In the genomic region with DNA sequence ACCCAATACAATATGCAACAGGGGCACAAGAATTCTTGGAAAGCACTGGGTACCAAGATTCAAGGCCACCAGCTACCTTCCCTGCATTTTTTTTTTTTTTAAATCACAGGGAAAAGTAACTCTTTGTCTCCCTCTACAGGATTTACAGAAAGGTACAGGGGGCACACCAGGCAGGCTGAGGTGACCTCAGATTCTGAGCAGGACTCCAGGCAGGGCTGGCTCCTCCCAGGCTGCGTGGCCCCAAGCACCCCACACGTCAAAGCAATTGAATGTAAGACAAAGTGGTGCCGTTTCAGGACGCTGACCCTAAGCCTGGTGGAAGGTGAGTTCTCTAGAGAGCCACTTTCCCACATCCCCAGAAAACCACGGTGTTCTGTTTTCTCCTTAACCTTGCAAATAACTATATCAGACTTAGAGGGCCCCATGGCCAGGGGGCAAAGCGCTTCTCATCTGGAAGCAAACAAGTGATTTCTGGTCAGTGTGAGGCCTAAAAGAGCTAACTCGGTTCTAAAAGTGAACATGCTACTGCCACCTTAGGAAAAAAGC, we compare ENCODE assay signal across 9 cellular contexts.
DNase-seq lines count a peak whose midpoint lies in the region; ATAC-seq, FAIRE-seq and TF ChIP-seq lines count a peak whose summit lies in the region.
"Had no signal": no experiment of that assay in that cellular context is flagged by ENCODE, and none has a peak within 500 bp of the region (broad histone marks: within the 10 kb centered on the region; RNA-seq: fewer than 3 reads in every experiment).

No MANE protein-coding gene starts in this region.

- DNase-seq in activated CD4-positive, alpha-beta T cell treated with anti-CD3 and anti-CD28 coated beads for 36 hours: peak; percentile 64
- DNase-seq in activated CD4-positive, alpha-beta T cell treated with anti-CD3 and anti-CD28 coated beads for 4 hours: no peak
- peak; percentile 50 for DNase-seq in NT2/D1 (ENCODE audit: low read depth, low spot score)
- peak; percentile 33 to 54 (median 42) for DNase-seq in body of pancreas
- no peak for DNase-seq in keratinocyte (ENCODE audit: low read depth, low spot score)
- peak in 2 of 3 experiments; percentile 5 to 12 for DNase-seq in stimulated activated CD4-positive, alpha-beta T cell treated with anti-CD3 and anti-CD28 coated beads, TNF-alpha, amount 100 ng/mL, for 24 hours (ENCODE audit: low read depth in 3 of 3)

- POLR2A ChIA-PET in activated CD4-positive, alpha-beta T cell treated with anti-CD3 and anti-CD28 coated beads for 36 hours (lab: Charles Lee): interaction anchor here (0.6 to 1.0 kb wide), 2 partner anchors 813 to 1056 kb away, joined by 3 to 4 read pairs; no protein-coding TSS in a partner anchor

- peak; percentile 96 for ATAC-seq in activated CD4-positive, alpha-beta T cell treated with anti-CD3 and anti-CD28 coated beads for 36 hours
- ATAC-seq in HG02973 (IDR thresholded peaks at IDR 0.05; ENCODE audit: unreplicated experiment) (peak; percentile 65), body of pancreas (peak; percentile 85), GM19035 (IDR thresholded peaks at IDR 0.05; ENCODE audit: unreplicated experiment) (no peak)

- dilution Hi-C loops in keratinocyte (cut with MboI; ENCODE audit: extremely low pct_ligation_motif_present, low sequenced_read_pairs): no loop called here

- H3K4me1 ChIP-seq in NT2/D1 (ENCODE audit: insufficient read depth, insufficient read length): peaks cover 2% of the 10 kb centered on the region
- H3K4me1 ChIP-seq in body of pancreas: peaks cover 5% of the 10 kb centered on the region
- no peaks in the 10 kb centered on the region for H3K4me1 ChIP-seq in keratinocyte (ENCODE audit: control insufficient read depth, extremely low read depth, insufficient read depth, low read length)

- H2AFZ ChIP-seq in keratinocyte (ENCODE audit: control insufficient read depth, low read length): no peak overlapping the region

- no peak overlapping the region for H3K4me2 ChIP-seq in keratinocyte (ENCODE audit: control insufficient read depth, extremely low read depth, insufficient read depth, low read depth, low read length)

- H3K36me3 ChIP-seq in NT2/D1 (ENCODE audit: insufficient read depth, insufficient read length, low read length): peaks cover 69% of the 10 kb centered on the region
- H3K36me3 ChIP-seq in body of pancreas (replicated peaks in 1 of 2; ENCODE audit: insufficient read depth in 1 of 2, low read depth in 2 of 2): no peaks in the 10 kb centered on the region
- no peaks in the 10 kb centered on the region for H3K36me3 ChIP-seq in keratinocyte (ENCODE audit: control insufficient read depth in 2 of 2, extremely low read depth in 1 of 2, insufficient read depth in 2 of 2, low read length in 2 of 2)

- no peaks in the 10 kb centered on the region for H3K79me2 ChIP-seq in keratinocyte (ENCODE audit: control insufficient read depth, insufficient read depth, low read length)

- H3K27ac Mint-ChIP-seq in activated CD4-positive, alpha-beta T cell treated with anti-CD3 and anti-CD28 coated beads for 36 hours: no peak overlapping the region

- no peak overlapping the region for H3K27ac ChIP-seq in body of pancreas
- no peak overlapping the region for H3K27ac ChIP-seq in keratinocyte (ENCODE audit: control insufficient read depth, insufficient read depth, low read length)

- no peak overlapping the region for H3K4me3 ChIP-seq in NT2/D1 (ENCODE audit: insufficient read length, low read depth)
- H3K4me3 ChIP-seq in body of pancreas: no peak overlapping the region
- no peak overlapping the region for H3K4me3 ChIP-seq in keratinocyte (ENCODE audit: control insufficient read depth in 2 of 3, extremely low read depth in 1 of 3, insufficient read depth in 2 of 3, low read depth in 1 of 3, low read length in 3 of 3)

- H3K9me3 ChIP-seq in NT2/D1 (ENCODE audit: insufficient read depth, low read length) (no peaks in the 10 kb centered on the region), body of pancreas (no peaks in the 10 kb centered on the region), keratinocyte (ENCODE audit: control insufficient read depth, low read depth, low read length) (no peaks in the 10 kb centered on the region)

- intact Hi-C loops in activated CD4-positive, alpha-beta T cell treated with anti-CD3 and anti-CD28 coated beads for 36 hours (cut with DNase I, micrococcal nuclease): loop anchor here (1.0 to 10.0 kb wide), 4 partner anchors 295 to 812 kb away; no protein-coding TSS in a partner anchor
- intact Hi-C loops in body of pancreas (cut with DNase I): no loop called here

- no peaks in the 10 kb centered on the region for H4K20me1 ChIP-seq in keratinocyte (ENCODE audit: control insufficient read depth, extremely low read depth, insufficient read depth, low read length)

- H3K27me3 ChIP-seq in NT2/D1 (ENCODE audit: insufficient read depth, insufficient read length) (no peaks in the 10 kb centered on the region), body of pancreas (no peaks in the 10 kb centered on the region), keratinocyte (ENCODE audit: control insufficient read depth, extremely low read depth, insufficient read depth, low read length) (no peaks in the 10 kb centered on the region)

- H3K27me3 Mint-ChIP-seq in activated CD4-positive, alpha-beta T cell treated with anti-CD3 and anti-CD28 coated beads for 36 hours: peaks cover 3% of the 10 kb centered on the region

- H3K4me1 Mint-ChIP-seq in activated CD4-positive, alpha-beta T cell treated with anti-CD3 and anti-CD28 coated beads for 36 hours: no peaks in the 10 kb centered on the region

- TF ChIP-seq POLR2A in body of pancreas (IDR thresholded peaks at IDR 0.05): no peak

- H3K36me3 Mint-ChIP-seq in activated CD4-positive, alpha-beta T cell treated with anti-CD3 and anti-CD28 coated beads for 36 hours (ENCODE audit: low read depth): no peaks in the 10 kb centered on the region

- no peaks in the 10 kb centered on the region for H3K9me1 ChIP-seq in keratinocyte (ENCODE audit: control insufficient read depth, extremely low read depth, insufficient read depth, low read length)

- WGBS in body of pancreas, 2 donors: 19 to 27% methylated on average over 7 of the region's 7 CpGs

- H3K9ac ChIP-seq in NT2/D1 (ENCODE audit: insufficient read length, low read depth) (no peak overlapping the region), keratinocyte (ENCODE audit: control insufficient read depth, extremely low read depth, insufficient read depth, low read length) (no peak overlapping the region)

- TF ChIP-seq CTCF in body of pancreas (IDR thresholded peaks at IDR 0.05) (peak; percentile 49 to 79 (median 70)), keratinocyte (optimal IDR thresholded peaks at IDR 0.05 in 1 of 3, IDR thresholded peaks at IDR 0.05 in 1 of 3, conservative IDR thresholded peaks at IDR 0.05 in 1 of 3; ENCODE audit: extremely low read depth in 1 of 3, insufficient read depth in 2 of 3, low read length in 3 of 3) (peak; percentile 62 to 67 (median 63))

- H3K4me3 Mint-ChIP-seq in activated CD4-positive, alpha-beta T cell treated with anti-CD3 and anti-CD28 coated beads for 36 hours: no peak overlapping the region

- CTCF ChIA-PET in activated CD4-positive, alpha-beta T cell treated with anti-CD3 and anti-CD28 coated beads for 36 hours (lab: Charles Lee): interaction anchor here (0.6 to 2.8 kb wide), 12 partner anchors 9 to 812 kb away, joined by 3 to 11 read pairs (median 4); no protein-coding TSS in a partner anchor

- FAIRE-seq in keratinocyte (lab: Jason Lieb, UNC): peak; percentile 29
- FAIRE-seq: frontal cortex had no signal

- H3K9me3 Mint-ChIP-seq in activated CD4-positive, alpha-beta T cell treated with anti-CD3 and anti-CD28 coated beads for 36 hours (ENCODE audit: low read depth): no peaks in the 10 kb centered on the region

Comparison
In these comparisons a context has a peak if more than half of its experiments do, and no peak if none do; other contexts are left out.
1. DNase-seq: peak in activated CD4-positive, alpha-beta T cell treated with anti-CD3 and anti-CD28 coated beads for 36 hours (single experiment), NT2/D1 (single experiment), body of pancreas (4 of 4) and stimulated activated CD4-positive, alpha-beta T cell treated with anti-CD3 and anti-CD28 coated beads, TNF-alpha, amount 100 ng/mL, for 24 hours (2 of 3); none in activated CD4-positive, alpha-beta T cell treated with anti-CD3 and anti-CD28 coated beads for 4 hours (0 of 2) and keratinocyte (single experiment).